Comparison of ENCODE assay signal across 1 cellular context in the genomic region with DNA sequence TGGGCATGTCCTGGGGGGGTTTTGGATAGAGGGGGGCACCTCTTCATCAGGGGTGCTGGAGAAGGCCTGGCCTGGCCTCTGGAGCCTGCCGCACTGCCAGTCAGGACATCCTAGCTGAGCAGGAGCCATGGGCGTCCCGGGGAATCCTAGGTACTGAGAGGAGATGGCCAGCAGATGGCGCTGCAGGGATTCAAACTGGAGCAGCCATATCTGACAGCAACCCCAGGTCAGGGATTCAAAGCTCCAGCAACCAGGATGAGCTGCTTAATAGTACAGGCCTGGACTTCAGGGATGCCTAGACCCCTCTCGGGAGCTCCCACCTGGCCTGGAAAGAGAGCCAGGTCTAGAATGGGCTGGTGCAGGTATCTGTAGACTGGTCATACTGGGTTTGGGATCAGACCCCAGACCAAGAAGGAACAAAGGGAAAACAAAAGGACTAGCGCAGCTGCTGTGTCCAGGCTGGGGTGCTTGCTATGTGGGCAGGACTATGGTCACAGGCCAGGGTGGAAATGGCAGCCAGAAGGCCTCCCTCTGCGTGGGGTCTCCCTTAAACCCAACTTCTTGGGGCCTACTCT.
TF ChIP-seq lines count a peak whose summit lies in the region.

No MANE protein-coding gene starts in this region.

TF ChIP-seq in liver, 16 proteins besides CTCF, POLR2A, EP300 and RAD21 (continued from another document):
- no peak for TF ChIP-seq ZBTB33 (IDR thresholded peaks at IDR 0.05)
- TF ChIP-seq RXRA (IDR thresholded peaks at IDR 0.05) = no peak
